In genomic region chrX:21948897-21949578, GRCh38 we compare ENCODE assay signal across 29 cellular contexts. TPM values are rescaled to one million over a fixed set of nuclear protein-coding genes. Genes with fewer than 3 reads are reported as not detected.
A peak's percentile ranks its signal among the peaks of the same experiment; 100 is the strongest.
DNase-seq lines count a peak whose midpoint lies in the region; ATAC-seq, FAIRE-seq and TF ChIP-seq lines count a peak whose summit lies in the region.
"Had no signal": no experiment of that assay in that cellular context is flagged by ENCODE, and none has a peak within 500 bp of the region (broad histone marks: within the 10 kb centered on the region; RNA-seq: fewer than 3 reads in every experiment).

No MANE protein-coding gene starts in this region.

- no peaks in the 10 kb centered on the region for H3K27me3 Mint-ChIP-seq in CD4-positive, CD25-positive, alpha-beta regulatory T cell
- no peaks in the 10 kb centered on the region for H3K27me3 Mint-ChIP-seq in CD8-positive, alpha-beta T cell (ENCODE audit: low read depth)
- no peaks in the 10 kb centered on the region for H3K27me3 Mint-ChIP-seq in central memory CD8-positive, alpha-beta T cell
- H3K27me3 Mint-ChIP-seq: activated CD4-positive, alpha-beta memory T cell treated with anti-CD3 and anti-CD28 coated beads, Interleukin-2, amount 10 ng/mL, durations not matched to agents 7 days and 5 days; activated naive CD4-positive, alpha-beta T cell treated with anti-CD3 and anti-CD28 coated beads, Interleukin-2, amount 50 U/mL, for 24 hours had no signal

- ATAC-seq in CD4-positive, CD25-positive, alpha-beta regulatory T cell (ENCODE audit: low read depth in 2 of 2): no peak
- peak; percentile 38 for ATAC-seq in CD8-positive, alpha-beta T cell
- peak; percentile 77 for ATAC-seq in central memory CD8-positive, alpha-beta T cell (replicated peaks; ENCODE audit: extremely low read depth, poor library complexity, severe bottlenecking)
- ATAC-seq: left lung, PC-3 had no signal

- no peak for TF ChIP-seq POLR2A in sigmoid colon (IDR thresholded peaks at IDR 0.05)

- H3K36me3 ChIP-seq in CD4-positive, CD25-positive, alpha-beta regulatory T cell (ENCODE audit: control insufficient read depth, insufficient read depth, low read length): no peaks in the 10 kb centered on the region
- no peaks in the 10 kb centered on the region for H3K36me3 ChIP-seq in CD8-positive, alpha-beta T cell (ENCODE audit: insufficient read depth, low read length)
- H3K36me3 ChIP-seq in mesodermal cell (ENCODE audit: control insufficient read depth, insufficient read depth, low read length) (peaks cover 2% of the 10 kb centered on the region), sigmoid colon (no peaks in the 10 kb centered on the region), small intestine (ENCODE audit: control insufficient read depth in 2 of 2, insufficient read depth in 2 of 2, low read length in 2 of 2) (no peaks in the 10 kb centered on the region)
- H3K36me3 ChIP-seq: brain microvascular endothelial cell, left lung had no signal

- H3K4me3 Mint-ChIP-seq in CD4-positive, CD25-positive, alpha-beta regulatory T cell: peak overlapping the region in 3 of 4 donors; percentile 1 to 17 (median 2)
- no peak overlapping the region for H3K4me3 Mint-ChIP-seq in CD8-positive, alpha-beta T cell
- H3K4me3 Mint-ChIP-seq in central memory CD8-positive, alpha-beta T cell: peak overlapping the region; percentile 52
- H3K4me3 Mint-ChIP-seq: activated CD4-positive, alpha-beta memory T cell treated with anti-CD3 and anti-CD28 coated beads, Interleukin-2, amount 10 ng/mL, durations not matched to agents 7 days and 5 days; activated naive CD4-positive, alpha-beta T cell treated with anti-CD3 and anti-CD28 coated beads, Interleukin-2, amount 50 U/mL, for 24 hours had no signal

- H3K27ac ChIP-seq in CD4-positive, CD25-positive, alpha-beta regulatory T cell (ENCODE audit: insufficient read depth, low read length, poor library complexity, severe bottlenecking): peak overlapping the region; percentile 14
- no peak overlapping the region for H3K27ac ChIP-seq in CD8-positive, alpha-beta T cell (ENCODE audit: low read depth, low read length)
- H3K27ac ChIP-seq in mesodermal cell (ENCODE audit: low read depth, low read length, severe bottlenecking) (peak overlapping the region; percentile 4), sigmoid colon (peak overlapping the region in 2 of 4 donors; percentile 58 to 67), small intestine (ENCODE audit: low read depth in 1 of 2, low read length in 1 of 2) (no peak overlapping the region)
- H3K27ac ChIP-seq: brain microvascular endothelial cell, left lung, skin epidermis had no signal

- POLR2A ChIA-PET in CD8-positive, alpha-beta T cell (lab: Charles Lee): no interaction called here

- no peak for DNase-seq in CD4-positive, CD25-positive, alpha-beta regulatory T cell
- no peak for DNase-seq in CD8-positive, alpha-beta T cell
- DNase-seq in central memory CD8-positive, alpha-beta T cell (ENCODE audit: low spot score in 2 of 2): peak in 1 of 2 donors; percentile 10
- DNase-seq in posterior vena cava (ENCODE audit: low spot score) (no peak), sigmoid colon (no peak), GM20000 (ENCODE audit: low spot score) (no peak), small intestine (no peak)
- DNase-seq: activated CD4-positive, alpha-beta memory T cell treated with anti-CD3 and anti-CD28 coated beads, Interleukin-2, amount 10 ng/mL, durations not matched to agents 7 days and 5 days; activated T-cell treated with anti-CD3 and anti-CD28 coated beads for 4 hours; amniotic stem cell; brain microvascular endothelial cell; C1 segment of cervical spinal cord; Calu3; DND-41; left lung; mesendoderm; NCI-H1092 treated with DMSO at 0.1 percent for 48 hours; NCI-H187; NCI-H524 treated with DMSO at 0.1 percent for 48 hours; nucleus accumbens; PC-3; SHP77; stimulated activated naive CD4-positive, alpha-beta T cell treated with Interleukin-2 at 50 U/mL for 16 hours; SW 1271 had no signal

- peak overlapping the region; percentile 19 for H3K4me3 ChIP-seq in CD4-positive, CD25-positive, alpha-beta regulatory T cell (ENCODE audit: low read depth, low read length)
- no peak overlapping the region for H3K4me3 ChIP-seq in CD8-positive, alpha-beta T cell (ENCODE audit: low read depth, low read length)
- H3K4me3 ChIP-seq in mesodermal cell (ENCODE audit: extremely low read depth, insufficient read depth, low read length, poor library complexity, severe bottlenecking) (no peak overlapping the region), sigmoid colon (no peak overlapping the region), small intestine (ENCODE audit: low read depth in 1 of 2, low read length in 2 of 2) (no peak overlapping the region)
- H3K4me3 ChIP-seq: left lung, skin epidermis had no signal

- TF ChIP-seq EP300 in sigmoid colon (IDR thresholded peaks at IDR 0.05): no peak

- H3K4me1 ChIP-seq in CD4-positive, CD25-positive, alpha-beta regulatory T cell (ENCODE audit: control insufficient read depth, insufficient read depth, low read length, poor library complexity, severe bottlenecking): no peaks in the 10 kb centered on the region
- H3K4me1 ChIP-seq in CD8-positive, alpha-beta T cell (ENCODE audit: insufficient read depth, low read length): no peaks in the 10 kb centered on the region
- H3K4me1 ChIP-seq in mesodermal cell (ENCODE audit: control insufficient read depth, insufficient read depth, low read length, poor library complexity, severe bottlenecking): peaks cover 25% of the 10 kb centered on the region
- peaks cover 0 to 35% (median 28%) of the 10 kb centered on the region in 4 donors for H3K4me1 ChIP-seq in sigmoid colon
- no peaks in the 10 kb centered on the region for H3K4me1 ChIP-seq in small intestine (ENCODE audit: control insufficient read depth in 2 of 2, insufficient read depth in 1 of 2, low read depth in 1 of 2, low read length in 1 of 2)

- no peaks in the 10 kb centered on the region for H3K27me3 ChIP-seq in CD4-positive, CD25-positive, alpha-beta regulatory T cell (ENCODE audit: control insufficient read depth, insufficient read depth, low read length)
- H3K27me3 ChIP-seq in CD8-positive, alpha-beta T cell (ENCODE audit: insufficient read depth, low read length): no peaks in the 10 kb centered on the region
- no peaks in the 10 kb centered on the region for H3K27me3 ChIP-seq in sigmoid colon
- H3K27me3 ChIP-seq in small intestine (ENCODE audit: control insufficient read depth in 2 of 2, insufficient read depth in 2 of 2, low read length in 2 of 2): no peaks in the 10 kb centered on the region
- H3K27me3 ChIP-seq: brain microvascular endothelial cell, left lung had no signal

- WGBS in mesodermal cell (ENCODE audit: insufficient coverage in 2 of 2), 2 experiments: 64 to 67% methylated on average over 1 to 3 of the region's 8 CpGs
- 30 to 71% methylated on average over 8 of the region's 8 CpGs for WGBS in sigmoid colon, 2 donors
- 35 to 70% (median 65%) methylated on average over 8 of the region's 8 CpGs for WGBS in small intestine, 3 donors

- no peaks in the 10 kb centered on the region for H3K9me3 Mint-ChIP-seq in CD4-positive, CD25-positive, alpha-beta regulatory T cell
- peaks cover 2% of the 10 kb centered on the region for H3K9me3 Mint-ChIP-seq in CD8-positive, alpha-beta T cell
- H3K9me3 Mint-ChIP-seq in central memory CD8-positive, alpha-beta T cell: no peaks in the 10 kb centered on the region
- H3K9me3 Mint-ChIP-seq: activated CD4-positive, alpha-beta memory T cell treated with anti-CD3 and anti-CD28 coated beads, Interleukin-2, amount 10 ng/mL, durations not matched to agents 7 days and 5 days; activated naive CD4-positive, alpha-beta T cell treated with anti-CD3 and anti-CD28 coated beads, Interleukin-2, amount 50 U/mL, for 24 hours had no signal

- no peak for FAIRE-seq in small intestine (lab: Jason Lieb, UNC)
- FAIRE-seq: colon, H1 had no signal

- peaks cover 7 to 71% (median 28%) of the 10 kb centered on the region in 4 donors for H3K4me1 Mint-ChIP-seq in CD4-positive, CD25-positive, alpha-beta regulatory T cell
- H3K4me1 Mint-ChIP-seq in CD8-positive, alpha-beta T cell (ENCODE audit: low read depth): peaks cover 45% of the 10 kb centered on the region
- H3K4me1 Mint-ChIP-seq in central memory CD8-positive, alpha-beta T cell: peaks cover 54% of the 10 kb centered on the region

- H3K9me3 ChIP-seq in CD4-positive, CD25-positive, alpha-beta regulatory T cell (ENCODE audit: control insufficient read depth in 2 of 2, low read length in 2 of 2): no peaks in the 10 kb centered on the region
- H3K9me3 ChIP-seq in CD8-positive, alpha-beta T cell (ENCODE audit: low read length): no peaks in the 10 kb centered on the region
- H3K9me3 ChIP-seq in mesodermal cell (ENCODE audit: control insufficient read depth, low read length) (no peaks in the 10 kb centered on the region), sigmoid colon (no peaks in the 10 kb centered on the region), small intestine (ENCODE audit: control insufficient read depth, low read depth) (no peaks in the 10 kb centered on the region)
- H3K9me3 ChIP-seq: left lung had no signal

- CTCF ChIA-PET in CD8-positive, alpha-beta T cell (lab: Charles Lee): no interaction called here

- no peaks in the 10 kb centered on the region for H3K36me3 Mint-ChIP-seq in CD4-positive, CD25-positive, alpha-beta regulatory T cell
- no peaks in the 10 kb centered on the region for H3K36me3 Mint-ChIP-seq in CD8-positive, alpha-beta T cell
- H3K36me3 Mint-ChIP-seq in central memory CD8-positive, alpha-beta T cell (ENCODE audit: insufficient read depth): no peaks in the 10 kb centered on the region

- peak overlapping the region in 2 of 3 donors; percentile 42 to 55 for H3K27ac Mint-ChIP-seq in CD4-positive, CD25-positive, alpha-beta regulatory T cell
- peak overlapping the region; percentile 52 for H3K27ac Mint-ChIP-seq in CD8-positive, alpha-beta T cell
- H3K27ac Mint-ChIP-seq in central memory CD8-positive, alpha-beta T cell (ENCODE audit: low read depth): no peak overlapping the region
- H3K27ac Mint-ChIP-seq: activated CD4-positive, alpha-beta memory T cell treated with anti-CD3 and anti-CD28 coated beads, Interleukin-2, amount 10 ng/mL, durations not matched to agents 7 days and 5 days; activated naive CD4-positive, alpha-beta T cell treated with anti-CD3 and anti-CD28 coated beads, Interleukin-2, amount 50 U/mL, for 24 hours had no signal

- intact Hi-C loops in CD8-positive, alpha-beta T cell (cut with DNase I, micrococcal nuclease): loop anchor here in 1 of 2 experiments (10.0 kb wide), 1 partner anchor 104 kb away; no protein-coding TSS in a partner anchor
- intact Hi-C loops in posterior vena cava (cut with DNase I) (no loop called here), sigmoid colon (cut with DNase I) (loop anchor here (10.0 kb wide), 1 partner anchor 204 kb away; no protein-coding TSS in a partner anchor)

- no peak for TF ChIP-seq CTCF in CD8-positive, alpha-beta T cell (IDR thresholded peaks at IDR 0.05)
- TF ChIP-seq CTCF in sigmoid colon (IDR thresholded peaks at IDR 0.05): no peak
- no peak for TF ChIP-seq CTCF in GM20000 (IDR thresholded peaks at IDR 0.05; ENCODE audit: extremely low read depth, missing control alignments)

RNA-seq across cellular contexts. Expression of gene SMS, which starts 8.5 kb away (rescaled TPM):
- total RNA-seq in CD4-positive, CD25-positive, alpha-beta regulatory T cell: 24.0 TPM
- 100 to 1,000 TPM in 1 of 4 donors, 10 to 100 TPM in 3; 68.8 to 105 (median 74.9) TPM for polyA plus RNA-seq in CD4-positive, CD25-positive, alpha-beta regulatory T cell
- 10 to 100 TPM; 17.9 to 19.1 TPM for total RNA-seq in CD8-positive, alpha-beta T cell
- polyA plus RNA-seq in mesodermal cell (2013, experiment 1 of 2): 141 TPM
- polyA plus RNA-seq in mesodermal cell (2013, experiment 2 of 2): 153 TPM
- total RNA-seq in posterior vena cava: 10 to 100 TPM; 47.0 to 79.0 TPM
- 10 to 100 TPM; 62.6 to 84.5 (median 70.0) TPM for total RNA-seq in sigmoid colon
- 10 to 100 TPM; 64.3 to 65.8 (median 64.5) TPM for polyA plus RNA-seq in sigmoid colon
- polyA plus RNA-seq in small intestine: 10 to 100 TPM; 60.3 to 89.2 (median 87.0) TPM

Comparison
In these comparisons a context has a peak if more than half of its experiments do, and no peak if none do; other contexts are left out.
1. ATAC-seq: peak in CD8-positive, alpha-beta T cell (single experiment) and central memory CD8-positive, alpha-beta T cell (single experiment); none in CD4-positive, CD25-positive, alpha-beta regulatory T cell (0 of 2).
2. H3K27ac ChIP-seq: peak in CD4-positive, CD25-positive, alpha-beta regulatory T cell (single experiment) and mesodermal cell (single experiment); none in CD8-positive, alpha-beta T cell (single experiment) and small intestine (0 of 2).